1 cellular context compared by ENCODE assay signal in the genomic region with DNA sequence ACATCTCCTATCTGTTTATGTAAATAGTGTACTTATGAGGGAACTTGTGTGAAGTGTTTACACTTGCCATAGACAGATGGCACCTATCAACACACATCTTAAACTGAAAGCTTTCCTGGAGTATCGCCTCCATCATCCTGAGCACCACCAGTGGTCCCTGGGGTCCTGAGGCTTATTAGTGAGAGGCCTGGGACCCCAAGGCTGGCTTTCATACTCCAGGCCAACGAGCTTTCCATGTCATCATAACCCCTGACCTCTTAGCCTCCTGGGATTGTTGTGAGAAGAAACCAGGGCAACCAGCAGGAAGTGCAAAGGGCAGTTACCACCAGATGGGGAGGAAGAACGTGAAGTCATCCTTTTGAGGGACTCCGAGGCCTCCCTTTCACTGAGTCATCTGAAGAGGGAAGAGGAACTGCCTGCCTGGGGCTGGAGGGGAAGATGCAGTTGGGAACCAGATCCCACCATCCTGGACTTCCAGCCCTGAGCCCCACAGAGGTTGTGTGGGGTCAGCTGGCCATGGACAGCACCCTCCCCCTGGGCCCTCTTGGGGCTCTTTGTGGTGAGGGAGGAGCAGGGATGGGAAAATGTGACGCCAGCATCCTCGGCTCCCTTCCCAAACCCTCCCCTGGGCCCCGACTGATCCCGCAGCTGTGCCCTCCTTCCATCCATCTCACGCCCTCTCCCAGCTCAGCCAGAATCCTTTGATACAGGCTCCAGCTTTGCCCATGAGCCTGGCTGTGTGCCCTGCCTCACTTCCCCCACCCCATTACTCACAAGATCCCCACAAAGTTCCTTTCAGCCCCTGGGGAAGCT.
TF ChIP-seq lines count a peak whose summit lies in the region.

No MANE protein-coding gene starts in this region.

TF ChIP-seq in K562, 482 proteins besides CTCF, POLR2A, EP300 and RAD21 (continued from another document):
- no peak for TF ChIP-seq TRIM28 (IDR thresholded peaks at IDR 0.05)
- no peak for TF ChIP-seq ZNF57 (CRISPR knock-in tag; IDR thresholded peaks at IDR 0.05)
- TF ChIP-seq ETS2 (tag; IDR thresholded peaks at IDR 0.05; ENCODE audit: borderline replicate concordance, poor library complexity, severe bottlenecking): no peak
- TF ChIP-seq NONO (IDR thresholded peaks at IDR 0.05; ENCODE audit: low read depth in 2 of 2, low read length in 1 of 2): no peak
- TF ChIP-seq JUND (IDR thresholded peaks at IDR 0.05; ENCODE audit: borderline replicate concordance, low read depth, low read length): peak; percentile 84
- TF ChIP-seq JUND (tag; IDR thresholded peaks at IDR 0.05; ENCODE audit: borderline replicate concordance, low read depth, low read length): peak; percentile 86; the same call in 2 of the 3 replicates
- peak; percentile 77 for TF ChIP-seq GABPA (tag; conservative IDR thresholded peaks at IDR 0.05; ENCODE audit: low read depth)
- no peak for TF ChIP-seq ZC3H8 (IDR thresholded peaks at IDR 0.05)
- no peak for TF ChIP-seq YY1 (IDR thresholded peaks at IDR 0.05; ENCODE audit: borderline replicate concordance in 1 of 3, control insufficient read depth in 1 of 3, extremely low read depth in 1 of 3, insufficient read depth in 3 of 3, insufficient read length in 1 of 3, insufficient replicate concordance in 2 of 3, low read depth in 1 of 3, low read length in 2 of 3)
- TF ChIP-seq BCOR (IDR thresholded peaks at IDR 0.05): no peak
- TF ChIP-seq, protein P1, sequence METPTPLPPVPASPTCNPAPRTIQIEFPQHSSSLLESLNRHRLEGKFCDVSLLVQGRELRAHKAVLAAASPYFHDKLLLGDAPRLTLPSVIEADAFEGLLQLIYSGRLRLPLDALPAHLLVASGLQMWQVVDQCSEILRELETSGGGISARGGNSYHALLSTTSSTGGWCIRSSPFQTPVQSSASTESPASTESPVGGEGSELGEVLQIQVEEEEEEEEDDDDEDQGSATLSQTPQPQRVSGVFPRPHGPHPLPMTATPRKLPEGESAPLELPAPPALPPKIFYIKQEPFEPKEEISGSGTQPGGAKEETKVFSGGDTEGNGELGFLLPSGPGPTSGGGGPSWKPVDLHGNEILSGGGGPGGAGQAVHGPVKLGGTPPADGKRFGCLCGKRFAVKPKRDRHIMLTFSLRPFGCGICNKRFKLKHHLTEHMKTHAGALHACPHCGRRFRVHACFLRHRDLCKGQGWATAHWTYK (CRISPR knock-in tag; IDR thresholded peaks at IDR 0.05): no peak
- no peak for TF ChIP-seq USF2 (CRISPR knock-in tag; IDR thresholded peaks at IDR 0.05)
- TF ChIP-seq ZNF655 (CRISPR knock-in tag; IDR thresholded peaks at IDR 0.05): no peak
- TF ChIP-seq HDAC3 (IDR thresholded peaks at IDR 0.05; ENCODE audit: borderline replicate concordance, partially characterized antibody): no peak
- peak; percentile 60 for TF ChIP-seq GABPB1 (CRISPR knock-in tag; IDR thresholded peaks at IDR 0.05)
- TF ChIP-seq RFX1 (IDR thresholded peaks at IDR 0.05): peak; percentile 85
- no peak for TF ChIP-seq RHOXF2B (CRISPR knock-in tag; conservative IDR thresholded peaks at IDR 0.05)
- TF ChIP-seq CLOCK (CRISPR knock-in tag; IDR thresholded peaks at IDR 0.05; ENCODE audit: borderline replicate concordance): no peak
- no peak for TF ChIP-seq ZNF785 (CRISPR knock-in tag; IDR thresholded peaks at IDR 0.05)
